In the genomic region with DNA sequence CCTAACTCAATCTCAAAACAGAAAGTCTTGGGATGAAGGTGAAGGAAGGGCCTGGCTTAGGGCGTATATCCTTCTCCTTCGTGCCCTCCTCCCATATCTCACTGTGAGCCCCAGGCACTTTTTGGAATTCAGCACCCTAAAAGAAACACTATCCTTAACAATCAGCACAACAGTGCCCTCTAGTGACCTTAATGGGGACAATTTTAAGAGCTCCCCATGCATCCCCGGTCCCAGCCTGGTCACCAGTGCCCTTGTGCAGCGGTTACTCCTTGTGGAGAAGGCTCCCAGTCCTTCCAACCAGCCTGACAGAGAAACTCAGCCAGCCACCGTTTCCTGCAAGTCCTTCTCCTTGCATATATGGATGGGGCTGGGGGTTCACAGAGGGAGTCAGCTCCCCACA, we compare ENCODE assay signal across 7 cellular contexts. TPM values are rescaled to one million over a fixed set of nuclear protein-coding genes. Genes with fewer than 3 reads are reported as not detected.
DNase-seq lines count a peak whose midpoint lies in the region; ATAC-seq, FAIRE-seq and TF ChIP-seq lines count a peak whose summit lies in the region.

No MANE protein-coding gene starts in this region.

- no peaks in the 10 kb centered on the region for H3K9me3 ChIP-seq in mucosa of descending colon

- no peak for TF ChIP-seq CTCF in mucosa of descending colon (IDR thresholded peaks at IDR 0.05)

- intact Hi-C loops in mucosa of descending colon (cut with DNase I, micrococcal nuclease): no loop called here

- no peaks in the 10 kb centered on the region for H3K4me1 ChIP-seq in mucosa of descending colon (ENCODE audit: low read depth)

- no peak for FAIRE-seq in frontal cortex (lab: Jason Lieb, UNC)

- peak; percentile 20 for DNase-seq in Daoy (ENCODE audit: low read depth)
- DNase-seq in OCI-M1 (lab: John Stamatoyannopoulos, UW): peak; percentile 26
- DNase-seq in cerebellar cortex (ENCODE audit: low spot score): peak; percentile 33
- DNase-seq in mucosa of descending colon: peak in 1 of 3 donors; percentile 31
- DNase-seq in frontal cortex (ENCODE audit: low spot score in 2 of 2): no peak

- no peak overlapping the region for H3K4me3 ChIP-seq in mucosa of descending colon

- ATAC-seq in GM19023 (IDR thresholded peaks at IDR 0.05; ENCODE audit: unreplicated experiment): peak; percentile 54
- peak; percentile 64 for ATAC-seq in HG03520 (IDR thresholded peaks at IDR 0.05; ENCODE audit: unreplicated experiment)
- ATAC-seq in mucosa of descending colon: peak; percentile 61

- no peaks in the 10 kb centered on the region for H3K36me3 ChIP-seq in mucosa of descending colon (ENCODE audit: low read depth)

RNA-seq across cellular contexts. Expression of a gene that starts 4.2 kb away (rescaled TPM):
- total RNA-seq in Daoy (2014; rRNA removed; shearing (Covaris generic)): 1.1 and 1.5 TPM in 2 replicates
- total RNA-seq in mucosa of descending colon (1 to 10 TPM in 2 of 3 donors, under 1 TPM in 1; 0.38 to 2.0 (median 1.1) TPM), frontal cortex (102 TPM)

Comparison
In these comparisons a context has a peak if more than half of its experiments do, and no peak if none do; other contexts are left out.
1. DNase-seq: peak in Daoy (single experiment), OCI-M1 (single experiment) and cerebellar cortex (single experiment); none in frontal cortex (0 of 2).
2. RNA of a gene that starts 4.2 kb away (total RNA-seq): 102 TPM in frontal cortex (single experiment); 1.1 to 1.5 TPM in Daoy and 0.38 to 2.0 TPM in mucosa of descending colon; every median in the first group is over 10 times any median in the second.
3. Peak in every context shown above with its lines, with median percentiles within 50 percentile points of each other: ATAC-seq.